ENCODE assay signal across 8 cellular contexts in the genomic region with DNA sequence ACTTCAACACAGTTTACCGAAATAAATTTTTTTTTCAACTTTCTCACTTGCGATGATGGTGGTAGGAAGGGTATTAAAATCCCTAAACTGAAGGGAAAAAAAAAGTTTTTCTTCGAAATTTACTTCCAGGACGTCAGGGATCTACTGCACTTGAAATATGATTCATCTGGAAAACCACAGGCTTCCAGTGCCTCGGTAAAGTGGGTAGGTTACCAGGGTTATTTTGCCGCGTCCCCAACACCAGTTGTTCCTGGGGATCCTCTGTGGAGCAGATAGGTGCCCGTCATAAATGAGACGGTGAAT. TPM values are rescaled to one million over a fixed set of nuclear protein-coding genes. Genes with fewer than 3 reads are reported as not detected.
DNase-seq lines count a peak whose midpoint lies in the region; ATAC-seq and TF ChIP-seq lines count a peak whose summit lies in the region.

No MANE protein-coding gene starts in this region.

- H3K27ac Mint-ChIP-seq in activated CD4-positive, alpha-beta T cell treated with anti-CD3 and anti-CD28 coated beads for 36 hours = peak overlapping the region; percentile 90
- peak overlapping the region; percentile 86 for H3K27ac Mint-ChIP-seq in activated CD8-positive, alpha-beta T cell treated with anti-CD3 and anti-CD28 coated beads for 36 hours
- peak overlapping the region; percentile 88 for H3K27ac Mint-ChIP-seq in stimulated activated naive B cell treated with anti-CD40 and anti-IgM and Interleukin-4, amounts not matched to agents 10 μg/mL and 1 μg/mL and 100 μg/mL, for 72 hours

- intact Hi-C loops in activated CD4-positive, alpha-beta T cell treated with anti-CD3 and anti-CD28 coated beads for 36 hours (cut with DNase I, micrococcal nuclease) = loop anchor here (1.0 to 5.0 kb wide), 9 partner anchors 70 to 973 kb away; partner anchors contain the start of genes ADIPOR1 (in 2 of the 2), SNRPE (in 1 of the 2), TIMM17A (in 1 of the 2) and TMEM183A (in 1 of the 2)
- intact Hi-C loops in activated CD8-positive, alpha-beta T cell treated with anti-CD3 and anti-CD28 coated beads for 36 hours (cut with micrococcal nuclease) = loop anchor here (10.0 kb wide), 1 partner anchor 107 kb away; no protein-coding TSS in a partner anchor

- no peak for DNase-seq in activated CD4-positive, alpha-beta T cell treated with anti-CD3 and anti-CD28 coated beads for 36 hours
- DNase-seq in activated CD4-positive, alpha-beta T cell treated with anti-CD3 and anti-CD28 coated beads, Interleukin-2, amount 50 U/mL, for 1 hour = no peak
- no peak for DNase-seq in activated CD8-positive, alpha-beta T cell treated with anti-CD3 and anti-CD28 coated beads for 36 hours
- DNase-seq in stimulated activated naive B cell treated with anti-CD40 and anti-IgM and Interleukin-4, amounts not matched to agents 10 μg/mL and 1 μg/mL and 100 μg/mL, for 72 hours = no peak
- no peak for DNase-seq in Ammon's horn (ENCODE audit: low spot score)

- peak overlapping the region; percentile 86 for H3K4me3 ChIP-seq in iPS-11a (ENCODE audit: low read depth, low read length)

- POLR2A ChIA-PET in activated CD4-positive, alpha-beta T cell treated with anti-CD3 and anti-CD28 coated beads for 36 hours (lab: Charles Lee) = interaction anchor here (1.0 to 1.2 kb wide), 2 partner anchors 119 to 546 kb away, joined by 3 to 4 read pairs; partner anchors contain the start of genes TMEM183A and UBE2T
- POLR2A ChIA-PET in activated CD8-positive, alpha-beta T cell treated with anti-CD3 and anti-CD28 coated beads for 36 hours (lab: Charles Lee) = interaction anchor here (0.6 to 1.2 kb wide), 5 partner anchors 10 to 111 kb away, joined by 3 to 6 read pairs (median 4); partner anchors contain the start of gene KLHL12

- no peak for ATAC-seq in activated CD4-positive, alpha-beta T cell treated with anti-CD3 and anti-CD28 coated beads for 36 hours
- ATAC-seq in activated CD8-positive, alpha-beta T cell treated with anti-CD3 and anti-CD28 coated beads for 36 hours = no peak
- no peak for ATAC-seq in stimulated activated naive B cell treated with anti-CD40 and anti-IgM and Interleukin-4, amounts not matched to agents 10 μg/mL and 1 μg/mL and 100 μg/mL, for 72 hours (replicated peaks)
- ATAC-seq in GM21576 (IDR thresholded peaks at IDR 0.05; ENCODE audit: unreplicated experiment) (no peak), HG02938 (IDR thresholded peaks at IDR 0.05; ENCODE audit: unreplicated experiment) (no peak)

- H3K36me3 Mint-ChIP-seq in activated CD4-positive, alpha-beta T cell treated with anti-CD3 and anti-CD28 coated beads for 36 hours (ENCODE audit: low read depth) = peaks cover 3% of the 10 kb centered on the region
- H3K36me3 Mint-ChIP-seq in activated CD8-positive, alpha-beta T cell treated with anti-CD3 and anti-CD28 coated beads for 36 hours (ENCODE audit: low read depth) = peaks cover 18% of the 10 kb centered on the region
- peaks cover 13 to 22% of the 10 kb centered on the region in 2 donors for H3K36me3 Mint-ChIP-seq in stimulated activated naive B cell treated with anti-CD40 and anti-IgM and Interleukin-4, amounts not matched to agents 10 μg/mL and 1 μg/mL and 100 μg/mL, for 72 hours

- peaks cover 15% of the 10 kb centered on the region for H3K4me1 Mint-ChIP-seq in activated CD4-positive, alpha-beta T cell treated with anti-CD3 and anti-CD28 coated beads for 36 hours
- peaks cover 24% of the 10 kb centered on the region for H3K4me1 Mint-ChIP-seq in activated CD8-positive, alpha-beta T cell treated with anti-CD3 and anti-CD28 coated beads for 36 hours (ENCODE audit: low read depth)
- peaks cover 9 to 11% of the 10 kb centered on the region in 2 donors for H3K4me1 Mint-ChIP-seq in stimulated activated naive B cell treated with anti-CD40 and anti-IgM and Interleukin-4, amounts not matched to agents 10 μg/mL and 1 μg/mL and 100 μg/mL, for 72 hours

- H3K27me3 Mint-ChIP-seq in activated CD4-positive, alpha-beta T cell treated with anti-CD3 and anti-CD28 coated beads for 36 hours = no peaks in the 10 kb centered on the region
- no peaks in the 10 kb centered on the region for H3K27me3 Mint-ChIP-seq in activated CD8-positive, alpha-beta T cell treated with anti-CD3 and anti-CD28 coated beads for 36 hours
- H3K27me3 Mint-ChIP-seq in stimulated activated naive B cell treated with anti-CD40 and anti-IgM and Interleukin-4, amounts not matched to agents 10 μg/mL and 1 μg/mL and 100 μg/mL, for 72 hours = no peaks in the 10 kb centered on the region

- CTCF ChIA-PET in activated CD4-positive, alpha-beta T cell treated with anti-CD3 and anti-CD28 coated beads for 36 hours (lab: Charles Lee) = interaction anchor here (1.2 kb wide), 1 partner anchor 80 kb away, joined by 8 read pairs; no protein-coding TSS in a partner anchor
- CTCF ChIA-PET in activated CD8-positive, alpha-beta T cell treated with anti-CD3 and anti-CD28 coated beads for 36 hours (lab: Charles Lee) = interaction anchor here (0.6 to 1.0 kb wide), 4 partner anchors 9 to 978 kb away, joined by 3 to 4 read pairs (median 3); no protein-coding TSS in a partner anchor

- H3K4me3 Mint-ChIP-seq in activated CD4-positive, alpha-beta T cell treated with anti-CD3 and anti-CD28 coated beads for 36 hours = peak overlapping the region; percentile 91
- H3K4me3 Mint-ChIP-seq in activated CD8-positive, alpha-beta T cell treated with anti-CD3 and anti-CD28 coated beads for 36 hours = peak overlapping the region; percentile 86
- H3K4me3 Mint-ChIP-seq in stimulated activated naive B cell treated with anti-CD40 and anti-IgM and Interleukin-4, amounts not matched to agents 10 μg/mL and 1 μg/mL and 100 μg/mL, for 72 hours = peak overlapping the region; percentile 87 to 94

- TF ChIP-seq CTCF in activated CD8-positive, alpha-beta T cell treated with anti-CD3 and anti-CD28 coated beads for 36 hours (IDR thresholded peaks at IDR 0.05) = no peak

- no peaks in the 10 kb centered on the region for H3K9me3 Mint-ChIP-seq in activated CD4-positive, alpha-beta T cell treated with anti-CD3 and anti-CD28 coated beads for 36 hours (ENCODE audit: low read depth)
- H3K9me3 Mint-ChIP-seq in activated CD8-positive, alpha-beta T cell treated with anti-CD3 and anti-CD28 coated beads for 36 hours = no peaks in the 10 kb centered on the region
- no peaks in the 10 kb centered on the region for H3K9me3 Mint-ChIP-seq in stimulated activated naive B cell treated with anti-CD40 and anti-IgM and Interleukin-4, amounts not matched to agents 10 μg/mL and 1 μg/mL and 100 μg/mL, for 72 hours

RNA-seq across cellular contexts. Expression of gene RABIF, which starts 0.8 kb away (rescaled TPM):
- total RNA-seq in activated CD4-positive, alpha-beta T cell treated with anti-CD3 and anti-CD28 coated beads for 36 hours = 1 to 10 TPM; 6.8 to 7.4 TPM
- 1 to 10 TPM; 7.0 to 7.1 TPM for total RNA-seq in activated CD8-positive, alpha-beta T cell treated with anti-CD3 and anti-CD28 coated beads for 36 hours

RNA-seq across cellular contexts. Expression of gene KLHL12, which starts 38.9 kb away (rescaled TPM):
- 10 to 100 TPM; 32.1 to 39.1 TPM for total RNA-seq in activated CD4-positive, alpha-beta T cell treated with anti-CD3 and anti-CD28 coated beads for 36 hours
- total RNA-seq in activated CD8-positive, alpha-beta T cell treated with anti-CD3 and anti-CD28 coated beads for 36 hours = 10 to 100 TPM; 38.0 to 43.7 TPM
